In the genomic region with DNA sequence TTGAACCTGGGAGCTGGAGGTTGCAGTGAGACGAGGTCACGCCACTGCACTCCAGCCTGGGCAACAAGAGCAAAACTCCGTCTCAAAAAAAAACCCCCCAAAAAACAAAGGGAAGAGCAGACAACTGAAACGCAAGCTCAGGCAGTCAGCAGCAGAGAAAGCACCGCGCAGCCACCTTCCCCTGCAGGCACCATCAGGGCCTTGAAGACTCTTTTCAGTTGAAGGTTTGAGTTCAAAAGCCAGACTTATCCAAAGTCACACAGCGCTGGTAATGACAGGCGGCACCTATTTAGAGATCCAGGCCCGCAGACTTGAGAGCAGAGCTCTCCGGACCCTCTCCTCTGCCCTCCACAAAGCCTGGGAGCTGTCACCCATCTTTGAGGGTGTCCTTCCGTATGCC, we compare ENCODE assay signal across 1 cellular context.
TF ChIP-seq lines count a peak whose summit lies in the region.

No MANE protein-coding gene starts in this region.

TF ChIP-seq in K562, 482 proteins besides CTCF, POLR2A, EP300 and RAD21:
- TF ChIP-seq ZNF239 (CRISPR knock-in tag; IDR thresholded peaks at IDR 0.05), result peak; percentile 61
- no peak for TF ChIP-seq MAFF (IDR thresholded peaks at IDR 0.05; ENCODE audit: low read length)
TF ChIP-seq in K562: peak in this region for 1.
